8 cellular contexts compared by ENCODE assay signal in the genomic region with DNA sequence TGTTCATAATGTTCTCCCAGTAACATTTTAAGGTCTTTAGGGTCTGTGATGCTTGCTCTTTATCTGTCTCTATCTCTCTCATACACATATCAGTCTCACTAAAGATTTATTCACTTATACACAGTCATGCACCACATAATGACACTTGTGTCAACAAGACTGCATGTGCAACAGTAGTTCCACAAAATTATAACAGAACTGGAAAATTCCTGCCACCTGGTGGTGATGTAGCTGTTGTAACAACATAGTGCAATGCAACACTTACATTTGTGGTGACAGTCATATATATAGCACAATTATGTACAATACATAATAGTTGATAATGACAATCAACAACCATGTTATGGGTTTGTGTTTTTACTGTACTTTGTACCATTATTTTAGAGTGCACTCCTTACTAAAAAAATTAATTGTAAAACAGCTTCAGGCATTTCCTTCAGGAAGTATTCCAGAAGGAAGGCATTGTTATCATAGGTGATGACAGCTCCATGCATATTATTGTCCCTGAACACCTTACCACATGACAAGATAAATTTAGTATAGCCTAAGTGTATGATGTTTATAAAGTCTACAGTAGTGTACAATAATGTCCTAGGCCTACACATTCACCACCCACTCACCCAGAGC. TPM values are rescaled to one million over a fixed set of nuclear protein-coding genes. Genes with fewer than 3 reads are reported as not detected.
DNase-seq lines count a peak whose midpoint lies in the region; ATAC-seq and TF ChIP-seq lines count a peak whose summit lies in the region.

No MANE protein-coding gene starts in this region.

- H3K56ac ChIP-seq in mesendoderm (ENCODE audit: low read length), result no peak overlapping the region

- H3K27me3 ChIP-seq in neural progenitor cell (no peaks in the 10 kb centered on the region), mesendoderm (ENCODE audit: insufficient read depth, low read length, poor library complexity) (no peaks in the 10 kb centered on the region)
- H3K27me3 ChIP-seq in CD8-positive, alpha-beta T cell (ENCODE audit: insufficient read depth, low read length), result no peaks in the 10 kb centered on the region

- DNase-seq in NOMO-1 treated with DMSO at 0.1 percent for 48 hours (lab: John Stamatoyannopoulos, UW; ENCODE audit: unreplicated experiment), result peak; percentile 70
- no peak for DNase-seq in NOMO-1 treated with dmso at 0.1 percent for 144 hours (lab: John Stamatoyannopoulos, UW; ENCODE audit: unreplicated experiment)
- DNase-seq in NCI-H2081 (lab: John Stamatoyannopoulos, UW), result peak; percentile 64 to 81
- DNase-seq in MCF 10A (ENCODE audit: unreplicated experiment), result peak; percentile 73
- DNase-seq in neural progenitor cell (ENCODE audit: low spot score), result peak; percentile 55
- no peak for DNase-seq in activated T-cell treated with anti-CD3 and anti-CD28 coated beads for 4 hours
- DNase-seq in mesendoderm, result no peak
- DNase-seq in CD8-positive, alpha-beta T cell, result no peak

- H3F3A ChIP-seq in neural progenitor cell (ENCODE audit: low read depth), result no peaks in the 10 kb centered on the region

- POLR2A ChIA-PET in MCF 10A (lab: Yijun Ruan, JAX), result interaction anchor here (1.1 kb wide), 1 partner anchor 20 kb away, joined by 4 read pairs; no protein-coding TSS in a partner anchor
- POLR2A ChIA-PET in CD8-positive, alpha-beta T cell (lab: Charles Lee), result no interaction called here

- no peaks in the 10 kb centered on the region for H3K36me3 ChIP-seq in neural progenitor cell
- H3K36me3 ChIP-seq in mesendoderm (ENCODE audit: control insufficient read depth, insufficient read depth, low read length), result no peaks in the 10 kb centered on the region
- no peaks in the 10 kb centered on the region for H3K36me3 ChIP-seq in CD8-positive, alpha-beta T cell (ENCODE audit: insufficient read depth, low read length)

- no peaks in the 10 kb centered on the region for H3K79me1 ChIP-seq in mesendoderm (ENCODE audit: low read length)

- no peak overlapping the region for H3K9ac ChIP-seq in neural progenitor cell
- H3K9ac ChIP-seq in mesendoderm (ENCODE audit: low read length), result no peak overlapping the region

- no peak overlapping the region for H4K5ac ChIP-seq in mesendoderm (ENCODE audit: low read length)

- H3K27ac Mint-ChIP-seq in MCF 10A (ENCODE audit: low read depth, unreplicated experiment) (no peak overlapping the region), neural progenitor cell (no peak overlapping the region)
- no peak overlapping the region for H3K27ac Mint-ChIP-seq in CD8-positive, alpha-beta T cell

- H3K4me2 ChIP-seq in neural progenitor cell (no peak overlapping the region), mesendoderm (ENCODE audit: low read length) (no peak overlapping the region)

- no peaks in the 10 kb centered on the region for H4K20me1 ChIP-seq in neural progenitor cell (ENCODE audit: low read depth)

- H4K8ac ChIP-seq in mesendoderm (ENCODE audit: low read depth, low read length), result no peak overlapping the region

- H3K27ac ChIP-seq in neural progenitor cell, result no peak overlapping the region
- H3K27ac ChIP-seq in mesendoderm (ENCODE audit: low read depth, low read length), result no peak overlapping the region
- H3K27ac ChIP-seq in CD8-positive, alpha-beta T cell (ENCODE audit: low read depth, low read length), result no peak overlapping the region

- H3K23ac ChIP-seq in mesendoderm (ENCODE audit: low read length), result no peak overlapping the region

- ATAC-seq in CD8-positive, alpha-beta T cell, result no peak

- no peaks in the 10 kb centered on the region for H3K79me2 ChIP-seq in neural progenitor cell (ENCODE audit: low read depth)
- no peaks in the 10 kb centered on the region for H3K79me2 ChIP-seq in mesendoderm (ENCODE audit: control insufficient read depth, insufficient read depth, low read length)

- no peak overlapping the region for H3K4ac ChIP-seq in mesendoderm (ENCODE audit: low read depth, low read length)

- intact Hi-C loops in MCF 10A (cut with micrococcal nuclease), result loop anchor here (1.0 to 5.0 kb wide), 4 partner anchors 231 to 1067 kb away; no protein-coding TSS in a partner anchor
- intact Hi-C loops in CD8-positive, alpha-beta T cell (cut with DNase I, micrococcal nuclease), result no loop called here

- H3K4me3 Mint-ChIP-seq in MCF 10A (ENCODE audit: unreplicated experiment) (no peak overlapping the region), neural progenitor cell (no peak overlapping the region)
- no peak overlapping the region for H3K4me3 Mint-ChIP-seq in CD8-positive, alpha-beta T cell

- CTCF ChIA-PET in MCF 10A (lab: Yijun Ruan, JAX), result interaction anchor here (0.5 to 3.5 kb wide), 19 partner anchors 10 to 826 kb away, joined by 3 to 19 read pairs (median 4); no protein-coding TSS in a partner anchor
- CTCF ChIA-PET in CD8-positive, alpha-beta T cell (lab: Charles Lee), result interaction anchor here (1.2 kb wide), 1 partner anchor 306 kb away, joined by 3 read pairs; a partner anchor contains a TSS

- H3K27me3 Mint-ChIP-seq in MCF 10A (ENCODE audit: insufficient read depth, unreplicated experiment) (peaks cover 69% of the 10 kb centered on the region), neural progenitor cell (ENCODE audit: insufficient read depth, low read depth) (peaks cover 4% of the 10 kb centered on the region)
- H3K27me3 Mint-ChIP-seq in CD8-positive, alpha-beta T cell (ENCODE audit: low read depth), result peaks cover 22% of the 10 kb centered on the region

- H3K18ac ChIP-seq in mesendoderm (ENCODE audit: low read length), result no peak overlapping the region

- no peak overlapping the region for H2AK5ac ChIP-seq in mesendoderm (ENCODE audit: low read length)

- BruUV-seq in MCF 10A (replicated peaks; lab: Mats Ljungman, UMichigan), result no TSS peak

- no peaks in the 10 kb centered on the region for H3K9me3 ChIP-seq in neural progenitor cell (ENCODE audit: low read depth)
- no peaks in the 10 kb centered on the region for H3K9me3 ChIP-seq in CD8-positive, alpha-beta T cell (ENCODE audit: low read length)

- no peak overlapping the region for H2AFZ ChIP-seq in neural progenitor cell (replicated peaks)

- H3K4me1 ChIP-seq in neural progenitor cell, result no peaks in the 10 kb centered on the region
- H3K4me1 ChIP-seq in mesendoderm (ENCODE audit: control insufficient read depth, low read depth, low read length), result no peaks in the 10 kb centered on the region
- H3K4me1 ChIP-seq in CD8-positive, alpha-beta T cell (ENCODE audit: insufficient read depth, low read length), result no peaks in the 10 kb centered on the region

- no peak overlapping the region for H2BK120ac ChIP-seq in mesendoderm (ENCODE audit: low read depth, low read length)

- H3K4me3 ChIP-seq in neural progenitor cell (no peak overlapping the region), mesendoderm (ENCODE audit: low read length) (no peak overlapping the region)
- no peak overlapping the region for H3K4me3 ChIP-seq in CD8-positive, alpha-beta T cell (ENCODE audit: low read depth, low read length)

- no peak overlapping the region for H2BK15ac ChIP-seq in mesendoderm (replicated peaks; ENCODE audit: low read depth)

- H3K9me3 Mint-ChIP-seq in MCF 10A (ENCODE audit: unreplicated experiment) (no peaks in the 10 kb centered on the region), neural progenitor cell (peaks cover 8% of the 10 kb centered on the region)
- peaks cover 4% of the 10 kb centered on the region for H3K9me3 Mint-ChIP-seq in CD8-positive, alpha-beta T cell

- TF ChIP-seq CTCF in MCF 10A (IDR thresholded peaks at IDR 0.05; ENCODE audit: unreplicated experiment), result peak; percentile 52
- peak; percentile 65 for TF ChIP-seq CTCF in neural progenitor cell (IDR thresholded peaks at IDR 0.05)
- TF ChIP-seq CTCF in CD8-positive, alpha-beta T cell (IDR thresholded peaks at IDR 0.05), result no peak

- H3K36me3 Mint-ChIP-seq in MCF 10A (ENCODE audit: insufficient read depth, unreplicated experiment), result no peaks in the 10 kb centered on the region
- no peaks in the 10 kb centered on the region for H3K36me3 Mint-ChIP-seq in neural progenitor cell
- H3K36me3 Mint-ChIP-seq in CD8-positive, alpha-beta T cell, result no peaks in the 10 kb centered on the region

- H2BK5ac ChIP-seq in mesendoderm (ENCODE audit: low read length), result no peak overlapping the region

- H3K4me1 Mint-ChIP-seq in MCF 10A (ENCODE audit: insufficient read depth, unreplicated experiment) (no peaks in the 10 kb centered on the region), neural progenitor cell (no peaks in the 10 kb centered on the region)
- no peaks in the 10 kb centered on the region for H3K4me1 Mint-ChIP-seq in CD8-positive, alpha-beta T cell (ENCODE audit: low read depth)

RNA-seq across cellular contexts. Expression of a gene that starts 8.1 kb away (rescaled TPM):
- total RNA-seq in MCF 10A (2022) (0.12 TPM in 1 of 2 replicates, not detected in the other), neural progenitor cell (ENCODE audit: low replicate concordance) (0.09 TPM in 2 replicates)
- 0.18 TPM for polyA plus RNA-seq in mesendoderm (2013, experiment 1 of 2)
- 0.22 TPM for polyA plus RNA-seq in mesendoderm (2013, experiment 2 of 2)
- total RNA-seq in CD8-positive, alpha-beta T cell, result not detected

RNA-seq across cellular contexts. Expression of a gene that starts 24.0 kb away (rescaled TPM):
- total RNA-seq in MCF 10A (2022) (not detected in 2 replicates), neural progenitor cell (ENCODE audit: low replicate concordance) (not detected in 2 replicates)
- not detected for polyA plus RNA-seq in mesendoderm (2013, experiment 1 of 2)
- polyA plus RNA-seq in mesendoderm (2013, experiment 2 of 2), result not detected
- not detected for total RNA-seq in CD8-positive, alpha-beta T cell

Comparison
In these comparisons a context has a peak if more than half of its experiments do, and no peak if none do; other contexts are left out.
1. DNase-seq: peak in NOMO-1 treated with DMSO at 0.1 percent for 48 hours (single experiment), NCI-H2081 (2 of 2), MCF 10A (single experiment) and neural progenitor cell (single experiment); none in NOMO-1 treated with dmso at 0.1 percent for 144 hours (single experiment), activated T-cell treated with anti-CD3 and anti-CD28 coated beads for 4 hours (single experiment), mesendoderm (single experiment) and CD8-positive, alpha-beta T cell (0 of 7).